Comparison of ENCODE assay signal across 1 cellular context in genomic region chr3:187777331-187778046, GRCh38.
TF ChIP-seq lines count a peak whose summit lies in the region.

No MANE protein-coding gene starts in this region.

TF ChIP-seq in GM12878, 131 proteins besides CTCF, POLR2A, EP300 and RAD21:
- TF ChIP-seq PAX5 (IDR thresholded peaks at IDR 0.05; ENCODE audit: borderline replicate concordance, low read depth, low read length) (no peak), RUNX3 (IDR thresholded peaks at IDR 0.05; ENCODE audit: low read length) (peak; percentile 90), YY1 (IDR thresholded peaks at IDR 0.05; ENCODE audit: low read depth, low read length) (0 out of 2 replicates have a peak, but pooled peaks have one; percentile 22), ZBED1 (IDR thresholded peaks at IDR 0.05; ENCODE audit: borderline replicate concordance) (peak; percentile 82; the same call in 1 of the 2 replicates), GATAD2B (conservative IDR thresholded peaks at IDR 0.05; ENCODE audit: low read depth) (peak; percentile 51; the same call in 1 of the 2 replicates), LARP7 (IDR thresholded peaks at IDR 0.05) (no peak), CBFB (IDR thresholded peaks at IDR 0.05; ENCODE audit: low read depth) (peak; percentile 67), MYB (IDR thresholded peaks at IDR 0.05; ENCODE audit: borderline replicate concordance, low read depth, low read length) (no peak), ETV6 (conservative IDR thresholded peaks at IDR 0.05 in 1 of 2, IDR thresholded peaks at IDR 0.05 in 1 of 2; ENCODE audit: borderline replicate concordance in 1 of 2, low read depth in 1 of 2) (peak in 1 of 2 experiments; percentile 90; a peak in 2 of 4 replicates), DPF2 (IDR thresholded peaks at IDR 0.05) (0 out of 2 replicates have a peak, but pooled peaks have one; percentile 26), MTA2 (IDR thresholded peaks at IDR 0.05; ENCODE audit: low read depth) (0 out of 2 replicates have a peak, but pooled peaks have one; percentile 31), JUNB (IDR thresholded peaks at IDR 0.05) (peak; percentile 66), EED (IDR thresholded peaks at IDR 0.05; ENCODE audit: low read depth) (peak; percentile 76), IKZF1 (conservative IDR thresholded peaks at IDR 0.05) (peak; percentile 73), ZBTB11 (CRISPR knock-in tag; IDR thresholded peaks at IDR 0.05) (no peak), NFIC (IDR thresholded peaks at IDR 0.05; ENCODE audit: low read depth, low read length) (peak; percentile 58; the same call in 1 of the 2 replicates), MTA3 (IDR thresholded peaks at IDR 0.05; ENCODE audit: borderline replicate concordance, low read length) (0 out of 2 replicates have a peak, but pooled peaks have one; percentile 38), IKZF2 (IDR thresholded peaks at IDR 0.05) (peak; percentile 71)
TF ChIP-seq in GM12878: peak in this region for 14.
